9 cellular contexts compared by ENCODE assay signal in genomic region chr10:103833731-103834365, GRCh38. TPM values are rescaled to one million over a fixed set of nuclear protein-coding genes. Genes with fewer than 3 reads are reported as not detected.
DNase-seq lines count a peak whose midpoint lies in the region; ATAC-seq and FAIRE-seq lines count a peak whose summit lies in the region.
"Had no signal": no experiment of that assay in that cellular context is flagged by ENCODE, and none has a peak within 500 bp of the region (broad histone marks: within the 10 kb centered on the region; RNA-seq: fewer than 3 reads in every experiment).

No MANE protein-coding gene starts in this region.

- FAIRE-seq in small intestine (lab: Jason Lieb, UNC) = no peak

- in situ Hi-C loops in GM23248 (cut with MboI) = no loop called here

- no peaks in the 10 kb centered on the region for H3K36me3 ChIP-seq in GM23248 (ENCODE audit: low read depth)
- no peaks in the 10 kb centered on the region for H3K36me3 ChIP-seq in small intestine (ENCODE audit: control insufficient read depth in 2 of 2, insufficient read depth in 2 of 2, low read length in 2 of 2)

- DNase-seq in GM23248 (peak; percentile 36), iPS-NIHi7 (ENCODE audit: extremely low spot score) (peak; percentile 69), small intestine (peak; percentile 49), DMS 273 (lab: John Stamatoyannopoulos, UW; ENCODE audit: unreplicated experiment) (no peak), NCI-H2196 (lab: John Stamatoyannopoulos, UW; ENCODE audit: unreplicated experiment) (no peak)
- DNase-seq: SHP77 treated with DMSO at 0.1 percent for 48 hours had no signal

- 53 to 54% methylated on average over 5 of the region's 5 CpGs for WGBS in GM23248 (ENCODE audit: low coverage in 1 of 2, low lambda C conversion rate in 2 of 2, missing lambda C conversion rate in 2 of 2), 2 experiments
- WGBS in adipose tissue, 3 donors = 40 to 59% (median 46%) methylated on average over 5 of the region's 5 CpGs
- WGBS in small intestine, 3 donors = 45 to 55% (median 49%) methylated on average over 5 of the region's 5 CpGs

- H3K4me1 ChIP-seq in GM23248 (ENCODE audit: insufficient read depth) = peaks cover 10% of the 10 kb centered on the region
- peaks cover 2 to 22% of the 10 kb centered on the region in 2 donors for H3K4me1 ChIP-seq in small intestine (ENCODE audit: control insufficient read depth in 2 of 2, insufficient read depth in 1 of 2, low read depth in 1 of 2, low read length in 1 of 2)

- H3K4me3 ChIP-seq in GM23248 (no peak overlapping the region), small intestine (ENCODE audit: low read depth in 1 of 2, low read length in 2 of 2) (no peak overlapping the region)

- no peaks in the 10 kb centered on the region for H3K9me3 ChIP-seq in GM23248 (ENCODE audit: low read depth)
- no peaks in the 10 kb centered on the region for H3K9me3 ChIP-seq in small intestine (ENCODE audit: control insufficient read depth, low read depth)

- H3K27me3 ChIP-seq in GM23248 (replicated peaks; ENCODE audit: insufficient read depth) = no peaks in the 10 kb centered on the region
- H3K27me3 ChIP-seq in small intestine (ENCODE audit: control insufficient read depth in 2 of 2, insufficient read depth in 2 of 2, low read length in 2 of 2) = no peaks in the 10 kb centered on the region

- H3K27ac ChIP-seq in GM23248 (no peak overlapping the region), adipose tissue (ENCODE audit: low read depth, low read length) (peak overlapping the region; percentile 15), small intestine (ENCODE audit: low read depth in 1 of 2, low read length in 1 of 2) (peak overlapping the region in 1 of 2 donors; percentile 32)

- ATAC-seq in HG03469 (IDR thresholded peaks at IDR 0.05; ENCODE audit: unreplicated experiment) = no peak
- ATAC-seq in HG02870 (IDR thresholded peaks at IDR 0.05; ENCODE audit: unreplicated experiment) = no peak

- H2AFZ ChIP-seq in GM23248 = no peak overlapping the region

- H3K4me2 ChIP-seq in GM23248 (ENCODE audit: unreplicated experiment) = peak overlapping the region; percentile 4

- H3K9me2 ChIP-seq in GM23248 (ENCODE audit: insufficient read depth) = no peaks in the 10 kb centered on the region

- no peaks in the 10 kb centered on the region for H4K20me1 ChIP-seq in GM23248 (ENCODE audit: insufficient read depth)

- H3F3A ChIP-seq in GM23248 (ENCODE audit: insufficient read depth) = no peaks in the 10 kb centered on the region

- H3K9ac ChIP-seq in GM23248 = no peak overlapping the region

- peaks cover 64% of the 10 kb centered on the region for H3K79me2 ChIP-seq in GM23248 (ENCODE audit: insufficient read depth)

RNA-seq across cellular contexts. Expression of gene SH3PXD2A, which starts 21.5 kb away (rescaled TPM):
- 58.0 and 64.0 TPM in 2 replicates for total RNA-seq in GM23248 (2014; rRNA removed; shearing (Covaris generic))
- polyA plus RNA-seq in GM23248 (2016; fragmentation: Nextera tagmentation; extraction: Ambion mirVana) (31.4 and 34.0 TPM in 2 replicates), adipose tissue (10 to 100 TPM in 2 of 3 donors, 1 to 10 TPM in 1; 3.0 to 61.0 (median 36.1) TPM), small intestine (1 to 10 TPM; 2.2 to 9.1 (median 8.4) TPM)

Comparison
In these comparisons a context has a peak if more than half of its experiments do, and no peak if none do; other contexts are left out.
1. DNase-seq: peak in GM23248 (single experiment), iPS-NIHi7 (single experiment) and small intestine (single experiment); none in DMS 273 (single experiment) and NCI-H2196 (single experiment).